31 cellular contexts compared by ENCODE assay signal in the genomic region with DNA sequence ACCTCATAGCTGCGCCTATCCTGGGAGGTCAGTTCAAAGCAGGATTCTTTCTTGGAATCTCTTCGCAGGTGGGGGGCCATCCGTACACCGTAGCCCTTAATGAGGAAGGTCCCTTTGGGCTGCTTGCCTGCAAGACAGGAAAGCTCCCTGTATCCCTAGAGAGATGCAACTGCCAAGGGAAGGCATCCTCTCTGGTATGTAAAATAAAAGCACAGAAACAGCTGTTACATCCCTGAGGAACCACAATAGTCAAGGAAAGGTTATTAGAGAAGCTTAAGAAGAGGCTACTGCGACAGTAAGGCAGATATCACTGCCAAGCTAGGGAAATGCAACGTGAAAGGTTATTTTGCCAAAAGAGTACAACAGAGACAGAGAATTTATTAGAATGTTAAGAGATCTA.
"Had no signal": no experiment of that assay in that cellular context is flagged by ENCODE, and none has a peak within 500 bp of the region (broad histone marks: within the 10 kb centered on the region; RNA-seq: fewer than 3 reads in every experiment).

No MANE protein-coding gene starts in this region.

- H3K27ac ChIP-seq: ascending aorta, breast epithelium, cardiac muscle cell, coronary artery, dorsolateral prefrontal cortex, heart left ventricle, WERI-Rb-1 had no signal

- ATAC-seq: activated CD4-positive, CD25-positive, alpha-beta regulatory T cell treated with anti-CD3 and anti-CD28 coated beads, Interleukin-2, amount 50 U/mL, for 24 hours; activated CD8-positive, alpha-beta T cell treated with anti-CD3 and anti-CD28 coated beads for 36 hours; activated naive CD4-positive, alpha-beta T cell treated with anti-CD3 and anti-CD28 coated beads, Interleukin-2, amount 50 U/mL, for 72 hours; esophagus mucosa; heart left ventricle had no signal

- H3K27me3 ChIP-seq: ascending aorta had no signal

- H3K36me3 Mint-ChIP-seq: brain had no signal

- H3K4me1 ChIP-seq: ascending aorta, breast epithelium, heart left ventricle had no signal

- DNase-seq: activated B cell treated with CpG ODN at 0.5 μM for 24 hours; activated CD4-positive, alpha-beta T cell treated with anti-CD3 and anti-CD28 coated beads for 48 hours; activated CD4-positive, alpha-beta T cell treated with anti-CD3 and anti-CD28 coated beads, Interleukin-2, amount 50 U/mL, for 1 hour; activated CD4-positive, alpha-beta T cell treated with anti-CD3 and anti-CD28 coated beads, Interleukin-2, amount 50 U/mL, for 48 hours; activated CD8-positive, alpha-beta memory T cell treated with anti-CD3 and anti-CD28 coated beads for 24 hours; activated CD8-positive, alpha-beta T cell treated with anti-CD3 and anti-CD28 coated beads for 36 hours; activated gamma-delta T cell; activated naive CD4-positive, alpha-beta T cell; activated naive CD4-positive, alpha-beta T cell treated with anti-CD3 and anti-CD28 coated beads, Interleukin-2, amount 10 ng/mL, durations not matched to agents 7 days and 5 days; activated naive CD8-positive, alpha-beta T cell treated with anti-CD3 and anti-CD28 coated beads, Interleukin-2, amount 10 ng/mL, durations not matched to agents 7 days and 5 days; activated T-cell treated with anti-CD3 and anti-CD28 coated beads, Interleukin-2, amount 50 U/mL, for 48 hours; central memory CD4-positive, alpha-beta T cell; dorsolateral prefrontal cortex; effector memory CD4-positive, alpha-beta T cell; endodermal cell; foreskin fibroblast; glutamatergic neuron; heart left ventricle; T1000; WERI-Rb-1 had no signal

- H3K27ac Mint-ChIP-seq: activated B cell treated with CpG ODN at 0.5 μM for 24 hours; activated CD8-positive, alpha-beta T cell treated with anti-CD3 and anti-CD28 coated beads for 36 hours; activated naive CD4-positive, alpha-beta T cell treated with anti-CD3 and anti-CD28 coated beads, Interleukin-2, amount 10 ng/mL, durations not matched to agents 7 days and 5 days; activated naive CD4-positive, alpha-beta T cell treated with anti-CD3 and anti-CD28 coated beads, Interleukin-2, amount 50 U/mL, for 72 hours; activated naive CD8-positive, alpha-beta T cell treated with anti-CD3 and anti-CD28 coated beads, Interleukin-2, amount 10 ng/mL, durations not matched to agents 7 days and 5 days; brain; dendritic cell treated with granulocyte-macrophage colony-stimulating factor and Interleukin-4, amounts not matched to agents 40 ng/mL and 50 ng/mL, for 4 days; endodermal cell; T-helper 1 cell treated with Interleukin-12 subunit alpha and Interleukin-12 subunit beta and Interleukin-4 antibody, amounts not matched to agents 30 μg/mL and 1 μg/mL, for 36 hours; T-helper 2 cell treated with Interferon-gamma antibody and Interleukin-4, amounts not matched to agents 5 μg/mL and 100 μg/mL, for 36 hours had no signal

- H3K4me1 Mint-ChIP-seq: activated B cell treated with CpG ODN at 0.5 μM for 24 hours, brain had no signal

- H3K4me3 ChIP-seq: ascending aorta, breast epithelium, cardiac muscle cell, coronary artery, dorsolateral prefrontal cortex, heart left ventricle had no signal

- H3K27me3 Mint-ChIP-seq: activated B cell treated with CpG ODN at 0.5 μM for 24 hours; activated CD8-positive, alpha-beta T cell treated with anti-CD3 and anti-CD28 coated beads for 36 hours; activated naive CD4-positive, alpha-beta T cell treated with anti-CD3 and anti-CD28 coated beads, Interleukin-2, amount 10 ng/mL, durations not matched to agents 7 days and 5 days; activated naive CD8-positive, alpha-beta T cell treated with anti-CD3 and anti-CD28 coated beads, Interleukin-2, amount 10 ng/mL, durations not matched to agents 7 days and 5 days had no signal

- H3K9me3 ChIP-seq: ascending aorta, breast epithelium, heart left ventricle had no signal

- H3K9me3 Mint-ChIP-seq: activated B cell treated with CpG ODN at 0.5 μM for 24 hours; activated CD8-positive, alpha-beta T cell treated with anti-CD3 and anti-CD28 coated beads for 36 hours; activated naive CD4-positive, alpha-beta T cell treated with anti-CD3 and anti-CD28 coated beads, Interleukin-2, amount 10 ng/mL, durations not matched to agents 7 days and 5 days; activated naive CD4-positive, alpha-beta T cell treated with anti-CD3 and anti-CD28 coated beads, Interleukin-2, amount 50 U/mL, for 72 hours; activated naive CD8-positive, alpha-beta T cell treated with anti-CD3 and anti-CD28 coated beads, Interleukin-2, amount 10 ng/mL, durations not matched to agents 7 days and 5 days; brain; dendritic cell treated with granulocyte-macrophage colony-stimulating factor and Interleukin-4, amounts not matched to agents 40 ng/mL and 50 ng/mL, for 4 days; endodermal cell; T-helper 1 cell treated with Interleukin-12 subunit alpha and Interleukin-12 subunit beta and Interleukin-4 antibody, amounts not matched to agents 30 μg/mL and 1 μg/mL, for 36 hours; T-helper 2 cell treated with Interferon-gamma antibody and Interleukin-4, amounts not matched to agents 5 μg/mL and 100 μg/mL, for 36 hours had no signal

- H3K4me3 Mint-ChIP-seq: activated B cell treated with CpG ODN at 0.5 μM for 24 hours; activated CD8-positive, alpha-beta T cell treated with anti-CD3 and anti-CD28 coated beads for 36 hours; activated naive CD4-positive, alpha-beta T cell treated with anti-CD3 and anti-CD28 coated beads, Interleukin-2, amount 10 ng/mL, durations not matched to agents 7 days and 5 days; activated naive CD8-positive, alpha-beta T cell treated with anti-CD3 and anti-CD28 coated beads, Interleukin-2, amount 10 ng/mL, durations not matched to agents 7 days and 5 days; brain; dendritic cell treated with granulocyte-macrophage colony-stimulating factor and Interleukin-4, amounts not matched to agents 40 ng/mL and 50 ng/mL, for 4 days; endodermal cell; T-helper 1 cell treated with Interleukin-12 subunit alpha and Interleukin-12 subunit beta and Interleukin-4 antibody, amounts not matched to agents 30 μg/mL and 1 μg/mL, for 36 hours; T-helper 2 cell treated with Interferon-gamma antibody and Interleukin-4, amounts not matched to agents 5 μg/mL and 100 μg/mL, for 36 hours had no signal

- H3K36me3 ChIP-seq: ascending aorta, breast epithelium, cardiac muscle cell, heart left ventricle, WERI-Rb-1 had no signal
